8 cellular contexts compared by ENCODE assay signal in genomic region chr18:32549248-32549842, GRCh38.
DNase-seq lines count a peak whose midpoint lies in the region; ATAC-seq and TF ChIP-seq lines count a peak whose summit lies in the region.

No MANE protein-coding gene starts in this region.

- POLR2A ChIA-PET in Caco-2 (lab: Charles Lee) = no interaction called here

- H3K36me3 Mint-ChIP-seq in Caco-2 (ENCODE audit: insufficient read depth, unreplicated experiment) (no peaks in the 10 kb centered on the region), neural crest cell (ENCODE audit: low read depth) (no peaks in the 10 kb centered on the region)

- H3K9me3 Mint-ChIP-seq in Caco-2 (ENCODE audit: unreplicated experiment) (no peaks in the 10 kb centered on the region), neural crest cell (no peaks in the 10 kb centered on the region)

- H3K4me1 ChIP-seq in Caco-2 = no peaks in the 10 kb centered on the region
- no peaks in the 10 kb centered on the region for H3K4me1 ChIP-seq in vagina

- H3K4me3 Mint-ChIP-seq in Caco-2 (ENCODE audit: unreplicated experiment) (no peak overlapping the region), neural crest cell (no peak overlapping the region)

- CTCF ChIA-PET in Caco-2 (lab: Charles Lee) = interaction anchor here (0.6 to 1.0 kb wide), 4 partner anchors 260 to 391 kb away, joined by 3 to 7 read pairs (median 6); no protein-coding TSS in a partner anchor

- H3K36me3 ChIP-seq in Caco-2 (ENCODE audit: control insufficient read depth, insufficient read depth, low read length) (no peaks in the 10 kb centered on the region), vagina (no peaks in the 10 kb centered on the region)

- BruUV-seq in Caco-2 (replicated peaks; lab: Mats Ljungman, UMichigan) = no TSS peak

- H3K4me3 ChIP-seq in Caco-2 (ENCODE audit: low read depth, low read length) = no peak overlapping the region
- no peak overlapping the region for H3K4me3 ChIP-seq in vagina

- DNase-seq in Caco-2 = peak; percentile 31 to 33
- peak; percentile 79 for DNase-seq in NCI-H510A (lab: John Stamatoyannopoulos, UW)
- DNase-seq in activated CD4-positive, alpha-beta T cell treated with anti-CD3 and anti-CD28 coated beads, Interleukin-2, amount 50 U/mL, for 4 hours = peak; percentile 21 to 27
- DNase-seq in erythroblast (lab: John Stamatoyannopoulos, UW) = peak; percentile 18 to 43
- peak; percentile 47 for DNase-seq in neural crest cell (ENCODE audit: low read depth, low spot score)
- no peak for DNase-seq in vagina (ENCODE audit: extremely low spot score in 2 of 2)

- TF ChIP-seq CTCF in Caco-2 (IDR thresholded peaks at IDR 0.05; ENCODE audit: insufficient read depth in 1 of 2, low read depth in 1 of 2, low read length in 1 of 2, severe bottlenecking in 1 of 2, unreplicated experiment in 1 of 2) (peak; percentile 30 to 59), neural crest cell (conservative IDR thresholded peaks at IDR 0.05) (peak; percentile 83), vagina (IDR thresholded peaks at IDR 0.05) (peak; percentile 26 to 62 (median 60))

- intact Hi-C loops in Caco-2 (cut with micrococcal nuclease; ENCODE audit: unreplicated experiment) (loop anchor here (1.0 to 2.0 kb wide), 3 partner anchors 79 to 391 kb away; partner anchors contain the start of gene GAREM1), vagina (cut with DNase I) (no loop called here)

- peak; percentile 72 for ATAC-seq in GM19372 (IDR thresholded peaks at IDR 0.05; ENCODE audit: low read depth, unreplicated experiment)
- ATAC-seq in HG03432 (IDR thresholded peaks at IDR 0.05; ENCODE audit: unreplicated experiment) = peak; percentile 85

- no peaks in the 10 kb centered on the region for H3K27me3 ChIP-seq in Caco-2 (replicated peaks; ENCODE audit: control insufficient read depth, insufficient read depth, low read length)
- no peaks in the 10 kb centered on the region for H3K27me3 ChIP-seq in vagina

- no peak overlapping the region for H3K27ac Mint-ChIP-seq in Caco-2 (ENCODE audit: unreplicated experiment)
- no peak overlapping the region for H3K27ac Mint-ChIP-seq in neural crest cell (ENCODE audit: unreplicated experiment)

- H3K27ac ChIP-seq in vagina = no peak overlapping the region

- TF ChIP-seq POLR2A in erythroblast (IDR thresholded peaks at IDR 0.05; ENCODE audit: low read length) = no peak
- no peak for TF ChIP-seq POLR2A in vagina (IDR thresholded peaks at IDR 0.05)

- H3K4me1 Mint-ChIP-seq in Caco-2 (ENCODE audit: low read depth, unreplicated experiment) (no peaks in the 10 kb centered on the region), neural crest cell (peaks cover 11% of the 10 kb centered on the region)

- no peaks in the 10 kb centered on the region for H3K27me3 Mint-ChIP-seq in Caco-2 (ENCODE audit: insufficient read depth, unreplicated experiment)
- H3K27me3 Mint-ChIP-seq in neural crest cell (ENCODE audit: low read depth) = no peaks in the 10 kb centered on the region

- H3K9me3 ChIP-seq in Caco-2 = no peaks in the 10 kb centered on the region
- no peaks in the 10 kb centered on the region for H3K9me3 ChIP-seq in vagina

Comparison
In these comparisons a context has a peak if more than half of its experiments do, and no peak if none do; other contexts are left out.
1. DNase-seq: peak in Caco-2 (2 of 2), NCI-H510A (single experiment), activated CD4-positive, alpha-beta T cell treated with anti-CD3 and anti-CD28 coated beads, Interleukin-2, amount 50 U/mL, for 4 hours (2 of 2), erythroblast (2 of 2) and neural crest cell (single experiment); none in vagina (0 of 2).
2. Peak in every context shown above with its lines, with median percentiles within 50 percentile points of each other: CTCF ChIP-seq.